ENCODE assay signal across 27 cellular contexts in the genomic region with DNA sequence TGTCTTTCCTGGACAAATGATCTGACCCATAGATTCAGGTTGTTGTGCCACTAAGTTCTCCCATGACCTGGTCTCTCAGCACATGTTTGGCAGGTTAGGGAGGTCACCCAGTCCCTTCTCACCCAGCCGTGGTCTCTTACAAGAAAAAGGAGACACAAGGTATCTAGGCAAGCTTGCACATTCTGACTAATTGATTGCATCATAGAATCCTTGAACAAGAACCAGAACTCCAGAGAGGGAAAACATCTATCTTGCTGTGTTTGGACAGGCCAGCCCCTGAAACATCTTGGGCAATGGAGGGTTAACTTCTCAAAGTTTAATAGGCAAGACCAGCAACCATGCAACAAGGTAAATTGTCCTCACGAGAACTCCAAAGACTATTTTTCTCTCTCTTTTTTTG. TPM values are rescaled to one million over a fixed set of nuclear protein-coding genes. Genes with fewer than 3 reads are reported as not detected.
DNase-seq lines count a peak whose midpoint lies in the region; ATAC-seq and TF ChIP-seq lines count a peak whose summit lies in the region.
"Had no signal": no experiment of that assay in that cellular context is flagged by ENCODE, and none has a peak within 500 bp of the region (broad histone marks: within the 10 kb centered on the region; RNA-seq: fewer than 3 reads in every experiment).

No MANE protein-coding gene starts in this region.

- TF ChIP-seq CTCF in MCF 10A (IDR thresholded peaks at IDR 0.05; ENCODE audit: unreplicated experiment) (no peak), breast epithelium (IDR thresholded peaks at IDR 0.05) (no peak), fibroblast of the aortic adventitia (IDR thresholded peaks at IDR 0.05; ENCODE audit: insufficient read depth, low read length) (no peak), GM10248 (IDR thresholded peaks at IDR 0.05; ENCODE audit: control extremely low read depth, extremely low read depth, low read depth, missing control alignments) (no peak)

- no peak overlapping the region for H3K4me3 ChIP-seq in breast epithelium
- H3K4me3 ChIP-seq in fibroblast of the aortic adventitia (ENCODE audit: low read depth, low read length): no peak overlapping the region
- H3K4me3 ChIP-seq: gastroesophageal sphincter, testis, uterus had no signal

- DNase-seq in MCF 10A (ENCODE audit: unreplicated experiment) (peak; percentile 54), breast epithelium (ENCODE audit: low spot score in 2 of 2) (no peak), amniotic epithelial cell (ENCODE audit: low read depth) (peak; percentile 83), fibroblast of the aortic adventitia (ENCODE audit: low read depth) (peak; percentile 63), UCSD-AML1 (lab: John Stamatoyannopoulos, UW; ENCODE audit: unreplicated experiment) (no peak), GM10248 (ENCODE audit: extremely low spot score) (no peak)
- DNase-seq: 8988T; activated CD4-positive, alpha-beta T cell treated with anti-CD3 and anti-CD28 coated beads for 36 hours; activated CD8-positive, alpha-beta T cell treated with anti-CD3 and anti-CD28 coated beads, Interleukin-2, amount 10 ng/mL, durations not matched to agents 7 days and 5 days; activated T-cell treated with anti-CD3 and anti-CD28 coated beads, Interleukin-2, amount 50 U/mL, for 1 hour; AML-193; CD4-positive, alpha-beta memory T cell; EL; hypothalamus; immature natural killer cell; NCI-H2029 treated with DMSO at 0.1 percent for 48 hours; stimulated activated naive CD4-positive, alpha-beta T cell treated with Interleukin-2 at 50 U/mL for 16 hours; testis; uterus had no signal

- H3K9me3 ChIP-seq in breast epithelium: no peaks in the 10 kb centered on the region
- H3K9me3 ChIP-seq: gastroesophageal sphincter, testis, uterus had no signal

- H3K27me3 Mint-ChIP-seq in MCF 10A (ENCODE audit: insufficient read depth, unreplicated experiment): no peaks in the 10 kb centered on the region
- H3K27me3 Mint-ChIP-seq: activated CD4-positive, alpha-beta T cell treated with anti-CD3 and anti-CD28 coated beads for 36 hours; CD4-positive, alpha-beta memory T cell had no signal

- no peaks in the 10 kb centered on the region for H3K27me3 ChIP-seq in breast epithelium
- H3K27me3 ChIP-seq: testis, uterus had no signal

- H3K36me3 Mint-ChIP-seq in MCF 10A (ENCODE audit: insufficient read depth, unreplicated experiment): no peaks in the 10 kb centered on the region
- H3K36me3 Mint-ChIP-seq: brain, IgD-negative memory B cell, immature natural killer cell had no signal

- peaks cover 9% of the 10 kb centered on the region for H3K9me3 Mint-ChIP-seq in MCF 10A (ENCODE audit: unreplicated experiment)
- H3K9me3 Mint-ChIP-seq: CD4-positive, alpha-beta memory T cell; immature natural killer cell had no signal

- no peak overlapping the region for H3K27ac Mint-ChIP-seq in MCF 10A (ENCODE audit: low read depth, unreplicated experiment)
- H3K27ac Mint-ChIP-seq: activated CD4-positive, alpha-beta T cell treated with anti-CD3 and anti-CD28 coated beads for 36 hours; activated CD8-positive, alpha-beta T cell treated with anti-CD3 and anti-CD28 coated beads, Interleukin-2, amount 10 ng/mL, durations not matched to agents 7 days and 5 days; brain; IgD-negative memory B cell; immature natural killer cell; progenitor cell of endocrine pancreas had no signal

- H3K36me3 ChIP-seq in breast epithelium: no peaks in the 10 kb centered on the region
- H3K36me3 ChIP-seq: gastroesophageal sphincter, uterus had no signal

- no peak overlapping the region for H3K4me3 Mint-ChIP-seq in MCF 10A (ENCODE audit: unreplicated experiment)
- H3K4me3 Mint-ChIP-seq: activated CD4-positive, alpha-beta T cell treated with anti-CD3 and anti-CD28 coated beads for 36 hours; activated CD8-positive, alpha-beta T cell treated with anti-CD3 and anti-CD28 coated beads, Interleukin-2, amount 10 ng/mL, durations not matched to agents 7 days and 5 days; brain; CD4-positive, alpha-beta memory T cell; IgD-negative memory B cell; immature natural killer cell had no signal

- CTCF ChIA-PET in MCF 10A (lab: Yijun Ruan, JAX) (no interaction called here), GM10248 (lab: Yijun Ruan, JAX) (interaction anchor here (1.6 kb wide), 1 partner anchor 12 kb away, joined by 3 read pairs; no protein-coding TSS in a partner anchor)

- no peak overlapping the region for H3K27ac ChIP-seq in breast epithelium
- H3K27ac ChIP-seq: gastroesophageal sphincter, testis, uterus had no signal

- POLR2A ChIA-PET in MCF 10A (lab: Yijun Ruan, JAX) (interaction anchor here (0.7 kb wide), 1 partner anchor 28 kb away, joined by 3 read pairs; no protein-coding TSS in a partner anchor), GM10248 (lab: Yijun Ruan, JAX) (no interaction called here)

- intact Hi-C loops in MCF 10A (cut with micrococcal nuclease) (no loop called here), breast epithelium (cut with DNase I; ENCODE audit: low total_unique reads) (no loop called here)

- ATAC-seq in HG02798 (IDR thresholded peaks at IDR 0.05; ENCODE audit: poor library complexity, unreplicated experiment): no peak
- ATAC-seq in GM18868 (IDR thresholded peaks at IDR 0.05; ENCODE audit: unreplicated experiment): no peak
- ATAC-seq: activated CD4-positive, alpha-beta T cell treated with anti-CD3 and anti-CD28 coated beads for 36 hours; activated CD8-positive, alpha-beta T cell treated with anti-CD3 and anti-CD28 coated beads, Interleukin-2, amount 10 ng/mL, durations not matched to agents 7 days and 5 days; gastroesophageal sphincter; left lobe of liver; SK-N-SH treated with all-trans-retinoic acid at 6 μM for 48 hours had no signal

- H3K4me1 ChIP-seq in breast epithelium: no peaks in the 10 kb centered on the region
- H3K4me1 ChIP-seq: gastroesophageal sphincter, testis, uterus had no signal

- TF ChIP-seq POLR2A in breast epithelium (IDR thresholded peaks at IDR 0.05): no peak

- H3K4me1 Mint-ChIP-seq in MCF 10A (ENCODE audit: insufficient read depth, unreplicated experiment): peaks cover 29% of the 10 kb centered on the region
- H3K4me1 Mint-ChIP-seq: brain, immature natural killer cell had no signal

- no TSS peak for BruUV-seq in MCF 10A (replicated peaks; lab: Mats Ljungman, UMichigan)

RNA-seq across cellular contexts. Expression of a gene that starts 8.5 kb away (rescaled TPM):
- total RNA-seq in MCF 10A (2022) (126 and 134 TPM in 2 replicates), breast epithelium (10 to 100 TPM; 51.2 to 63.4 (median 57.4) TPM), fibroblast of the aortic adventitia (ENCODE audit: low replicate concordance) (84.1 and 98.2 TPM in 2 replicates)

RNA-seq across cellular contexts. Expression of a gene that starts 49.6 kb away (rescaled TPM):
- total RNA-seq in MCF 10A (2022): 0.68 and 1.1 TPM in 2 replicates
- total RNA-seq in breast epithelium: 1 to 10 TPM in 1 of 3 donors, under 1 TPM in 1, not detected in 1; 0.15 to 2.0 TPM
- total RNA-seq in fibroblast of the aortic adventitia (ENCODE audit: low replicate concordance): 0.09 and 0.16 TPM in 2 replicates

Comparison
In these comparisons a context has a peak if more than half of its experiments do, and no peak if none do; other contexts are left out.
1. DNase-seq: peak in MCF 10A (single experiment), amniotic epithelial cell (single experiment) and fibroblast of the aortic adventitia (single experiment); none in breast epithelium (0 of 2), UCSD-AML1 (single experiment) and GM10248 (single experiment).